9 cellular contexts compared by ENCODE assay signal in genomic region chr4:10007772-10008171, GRCh38. TPM values are rescaled to one million over a fixed set of nuclear protein-coding genes. Genes with fewer than 3 reads are reported as not detected.
DNase-seq lines count a peak whose midpoint lies in the region; ATAC-seq and TF ChIP-seq lines count a peak whose summit lies in the region.
"Had no signal": no experiment of that assay in that cellular context is flagged by ENCODE, and none has a peak within 500 bp of the region (broad histone marks: within the 10 kb centered on the region; RNA-seq: fewer than 3 reads in every experiment).

No MANE protein-coding gene starts in this region.

- CTCF ChIA-PET in GM10248 (lab: Yijun Ruan, JAX), result interaction anchor here (0.9 to 8.0 kb wide), 14 partner anchors 8 to 311 kb away, joined by 3 to 63 read pairs (median 4); no protein-coding TSS in a partner anchor

- POLR2A ChIA-PET in GM10248 (lab: Yijun Ruan, JAX), result interaction anchor here (0.6 to 1.8 kb wide), 2 partner anchors 108 to 109 kb away, joined by 3 to 8 read pairs; partner anchors contain the start of gene WDR1

- peak overlapping the region; percentile 88 for H3K27ac ChIP-seq in epithelial cell of prostate

- DNase-seq in GM10248 (ENCODE audit: extremely low spot score), result peak; percentile 36
- no peak for DNase-seq in epithelial cell of prostate (ENCODE audit: low read depth, low spot score)
- no peak for DNase-seq in NCI-H2029 (lab: John Stamatoyannopoulos, UW)
- DNase-seq in NCI-H1436 treated with DMSO at 0.1 percent for 48 hours (lab: John Stamatoyannopoulos, UW), result no peak
- DNase-seq in A172 (ENCODE audit: low spot score), result no peak
- no peak for DNase-seq in activated T-cell treated with anti-CD3 and anti-CD28 coated beads for 4 hours
- DNase-seq: activated CD4-positive, alpha-beta T cell treated with anti-CD3 and anti-CD28 coated beads, Interleukin-2, amount 10 ng/mL, durations not matched to agents 7 days and 5 days had no signal

- TF ChIP-seq CTCF in GM10248 (IDR thresholded peaks at IDR 0.05; ENCODE audit: control extremely low read depth, extremely low read depth, low read depth, missing control alignments), result no peak

- peak; percentile 56 for ATAC-seq in GM19455 (IDR thresholded peaks at IDR 0.05; ENCODE audit: unreplicated experiment)
- peak; percentile 26 for ATAC-seq in HG03064 (IDR thresholded peaks at IDR 0.05; ENCODE audit: low read depth, unreplicated experiment)

RNA-seq across cellular contexts. Expression of gene SLC2A9, which starts 13.5 kb away (rescaled TPM):
- not detected in 2 replicates for total RNA-seq in A172 (2014; rRNA removed; shearing (Covaris generic))
